ENCODE assay signal across 21 cellular contexts in the genomic region with DNA sequence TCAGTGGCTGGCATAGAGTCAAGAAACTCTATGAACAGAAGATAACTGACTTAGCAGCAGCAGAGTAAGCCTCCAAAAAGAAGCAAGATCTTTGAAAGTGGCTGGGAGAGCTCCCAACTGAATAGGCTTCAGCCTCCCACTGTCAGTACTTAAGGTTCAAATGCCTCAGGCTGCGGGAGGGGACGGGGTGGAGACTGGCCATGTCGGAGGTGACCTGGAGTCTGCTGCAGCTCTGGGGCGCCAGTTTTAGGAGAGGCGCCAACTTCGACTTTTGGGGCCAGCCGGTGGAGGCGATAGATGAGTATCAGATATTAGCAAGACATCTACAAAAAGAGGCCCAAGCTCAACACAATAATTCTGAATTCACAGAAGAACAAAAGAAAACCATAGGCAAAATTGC.
"Had no signal": no experiment of that assay in that cellular context is flagged by ENCODE, and none has a peak within 500 bp of the region (broad histone marks: within the 10 kb centered on the region; RNA-seq: fewer than 3 reads in every experiment).

No MANE protein-coding gene starts in this region.

- ATAC-seq: foreskin keratinocyte, gastroesophageal sphincter, heart left ventricle, left lung, left ventricle myocardium superior, lower lobe of right lung, mucosa of descending colon had no signal

- H3K27me3 ChIP-seq: dorsolateral prefrontal cortex, esophagus muscularis mucosa, foreskin keratinocyte, gastroesophageal sphincter, heart left ventricle, hepatocyte, left lung had no signal

- DNase-seq: dermis blood vessel endothelial cell; dorsolateral prefrontal cortex; effector CD4-positive, alpha-beta T cell; effector memory CD4-positive, alpha-beta T cell; foreskin keratinocyte; heart left ventricle; hypothalamus; immature natural killer cell; islet precursor cell; kidney; kidney glomerular epithelial cell; left ventricle myocardium superior; lower lobe of right lung; mesenchymal stem cell; mucosa of descending colon had no signal

- H3K4me1 ChIP-seq: esophagus muscularis mucosa, foreskin keratinocyte, gastroesophageal sphincter, heart left ventricle, left lung, lower lobe of right lung had no signal

- H3K79me2 ChIP-seq: hepatocyte had no signal

- H3K36me3 ChIP-seq: gastroesophageal sphincter, left lung, lower lobe of right lung had no signal

- H3K9me3 ChIP-seq: esophagus muscularis mucosa, gastroesophageal sphincter, heart left ventricle, left lung, lower lobe of right lung, mucosa of descending colon had no signal

- H3K4me3 ChIP-seq: coronary artery, dorsolateral prefrontal cortex, esophagus muscularis mucosa, gastroesophageal sphincter, heart left ventricle, hepatocyte, left lung, lower lobe of right lung, mucosa of descending colon had no signal

- FAIRE-seq: endothelial cell of umbilical vein, kidney had no signal

- H3K4me2 ChIP-seq: hepatocyte had no signal

- H3K27ac ChIP-seq: coronary artery, esophagus muscularis mucosa, foreskin keratinocyte, gastroesophageal sphincter, heart left ventricle, hepatocyte, left lung, lower lobe of right lung had no signal

- H2AFZ ChIP-seq: hepatocyte had no signal
